In genomic region chr1:100609849-100610248, GRCh38 we compare ENCODE assay signal across 26 cellular contexts.
"Had no signal": no experiment of that assay in that cellular context is flagged by ENCODE, and none has a peak within 500 bp of the region (broad histone marks: within the 10 kb centered on the region; RNA-seq: fewer than 3 reads in every experiment).

No MANE protein-coding gene starts in this region.

- ATAC-seq: left colon; left lung; lower lobe of right lung; naive thymus-derived CD8-positive, alpha-beta T cell; right lobe of liver; stimulated activated naive B cell treated with anti-CD40 and anti-IgM and Interleukin-4, amounts not matched to agents 10 μg/mL and 1 μg/mL and 100 μg/mL, for 72 hours had no signal

- H3K4me2 ChIP-seq: smooth muscle cell had no signal

- DNase-seq: hypothalamus; immature natural killer cell; kidney; left colon; left lung; lower lobe of right lung; mammary epithelial cell; mesenchymal stem cell; naive thymus-derived CD8-positive, alpha-beta T cell; nephron progenitor cell; ovary; right lobe of liver; stimulated activated CD4-positive, alpha-beta T cell treated with anti-CD3 and anti-CD28 coated beads, Interleukin-1b, Interleukin-23, amount 100 ng/mL, for 48 hours; stimulated activated CD4-positive, alpha-beta T cell treated with anti-CD3 and anti-CD28 coated beads, Interleukin-2, amount 100 ng/mL, for 48 hours; stimulated activated CD4-positive, alpha-beta T cell treated with anti-CD3 and anti-CD28 coated beads, Interleukin-4, amount 100 ng/mL, for 4 hours; stimulated activated CD8-positive, alpha-beta memory T cell treated with anti-CD3 and anti-CD28 coated beads, Interleukin-4, amount 100 ng/mL, for 48 hours; stimulated activated naive B cell treated with anti-CD40 and anti-IgM and Interleukin-4, amounts not matched to agents 10 μg/mL and 1 μg/mL and 100 μg/mL, for 72 hours; stomach; testis; thyroid gland; transverse colon; upper lobe of left lung had no signal

- H3K4me1 Mint-ChIP-seq: stimulated activated naive B cell treated with anti-CD40 and anti-IgM and Interleukin-4, amounts not matched to agents 10 μg/mL and 1 μg/mL and 100 μg/mL, for 72 hours had no signal

- H3K36me3 Mint-ChIP-seq: immature natural killer cell; naive thymus-derived CD8-positive, alpha-beta T cell; stimulated activated naive B cell treated with anti-CD40 and anti-IgM and Interleukin-4, amounts not matched to agents 10 μg/mL and 1 μg/mL and 100 μg/mL, for 72 hours had no signal

- H3K4me1 ChIP-seq: left lung, lower lobe of right lung, right atrium auricular region, right lobe of liver, stomach, thyroid gland, transverse colon, upper lobe of left lung, vagina had no signal

- H3K4me3 ChIP-seq: left lung, lower lobe of right lung, ovary, right atrium auricular region, right lobe of liver, smooth muscle cell, stomach, testis, thyroid gland, transverse colon, upper lobe of left lung, vagina had no signal

- H3K9me3 ChIP-seq: left lung, lower lobe of right lung, ovary, right atrium auricular region, right lobe of liver, stomach, testis, thyroid gland, transverse colon, upper lobe of left lung, vagina had no signal

- H3K36me3 ChIP-seq: left lung, lower lobe of right lung, ovary, right atrium auricular region, right lobe of liver, stomach, thyroid gland, transverse colon, upper lobe of left lung, vagina had no signal

- H3K27ac Mint-ChIP-seq: immature natural killer cell; naive thymus-derived CD8-positive, alpha-beta T cell; nephron progenitor cell; progenitor cell of endocrine pancreas; stimulated activated naive B cell treated with anti-CD40 and anti-IgM and Interleukin-4, amounts not matched to agents 10 μg/mL and 1 μg/mL and 100 μg/mL, for 72 hours had no signal

- H3K9me3 Mint-ChIP-seq: immature natural killer cell; stimulated activated naive B cell treated with anti-CD40 and anti-IgM and Interleukin-4, amounts not matched to agents 10 μg/mL and 1 μg/mL and 100 μg/mL, for 72 hours had no signal

- H3K27ac ChIP-seq: left lung, lower lobe of right lung, ovary, right atrium auricular region, right lobe of liver, stomach, thyroid gland, transverse colon, upper lobe of left lung, vagina had no signal

- H3K4me3 Mint-ChIP-seq: immature natural killer cell; naive thymus-derived CD8-positive, alpha-beta T cell; nephron progenitor cell; stimulated activated naive B cell treated with anti-CD40 and anti-IgM and Interleukin-4, amounts not matched to agents 10 μg/mL and 1 μg/mL and 100 μg/mL, for 72 hours had no signal

- H3K27me3 ChIP-seq: left lung, ovary, right atrium auricular region, right lobe of liver, stomach, testis, thyroid gland, transverse colon, upper lobe of left lung, vagina had no signal

- H3K27me3 Mint-ChIP-seq: progenitor cell of endocrine pancreas had no signal
